In genomic region chr5:154298060-154298459, GRCh38 we compare ENCODE assay signal across 22 cellular contexts.
DNase-seq lines count a peak whose midpoint lies in the region; ATAC-seq and TF ChIP-seq lines count a peak whose summit lies in the region.
"Had no signal": no experiment of that assay in that cellular context is flagged by ENCODE, and none has a peak within 500 bp of the region (broad histone marks: within the 10 kb centered on the region; RNA-seq: fewer than 3 reads in every experiment).

No MANE protein-coding gene starts in this region.

- DNase-seq in NOMO-1 (lab: John Stamatoyannopoulos, UW; ENCODE audit: unreplicated experiment in 2 of 2), result peak; percentile 65 to 85
- DNase-seq in WTC11 (ENCODE audit: low spot score), result no peak
- DNase-seq in naive B cell, result peak; percentile 25
- no peak for DNase-seq in left colon
- DNase-seq in effector CD4-positive, alpha-beta T cell, result no peak
- no peak for DNase-seq in activated naive CD4-positive, alpha-beta T cell treated with anti-CD3 and anti-CD28 coated beads, Interleukin-2, amount 10 ng/mL, durations not matched to agents 7 days and 5 days
- DNase-seq in tibial artery, result no peak
- DNase-seq: activated CD4-positive, alpha-beta T cell treated with anti-CD3 and anti-CD28 coated beads for 36 hours; activated naive CD4-positive, alpha-beta T cell treated with Interleukin-2 at 50 U/mL for 16 hours; aorta; DND-41; GOT3; mesenchymal stem cell; NCI-H1048; NCI-H2081 treated with DMSO at 0.1 percent for 48 hours; NCI-H510A; SHP77; stimulated activated naive CD4-positive, alpha-beta T cell; T-helper 2 cell had no signal

- CTCF ChIA-PET in WTC11 (lab: Charles Lee), result no interaction called here
- CTCF ChIA-PET in activated naive CD4-positive, alpha-beta T cell treated with anti-CD3 and anti-CD28 coated beads, Interleukin-2, amount 10 ng/mL, durations not matched to agents 7 days and 5 days (lab: Charles Lee), result interaction anchor here (1.3 kb wide), 1 partner anchor 10 kb away, joined by 3 read pairs; no protein-coding TSS in a partner anchor

- no peaks in the 10 kb centered on the region for H3K9me3 Mint-ChIP-seq in WTC11
- H3K9me3 Mint-ChIP-seq in naive B cell, result no peaks in the 10 kb centered on the region
- H3K9me3 Mint-ChIP-seq in activated naive CD4-positive, alpha-beta T cell treated with anti-CD3 and anti-CD28 coated beads, Interleukin-2, amount 10 ng/mL, durations not matched to agents 7 days and 5 days, result peaks cover 2% of the 10 kb centered on the region
- H3K9me3 Mint-ChIP-seq: neural progenitor cell had no signal

- peaks cover 9% of the 10 kb centered on the region for H3K4me1 Mint-ChIP-seq in WTC11
- H3K4me1 Mint-ChIP-seq in naive B cell, result peaks cover 11 to 34% (median 22%) of the 10 kb centered on the region in 3 donors
- H3K4me1 Mint-ChIP-seq in activated naive CD4-positive, alpha-beta T cell treated with anti-CD3 and anti-CD28 coated beads, Interleukin-2, amount 10 ng/mL, durations not matched to agents 7 days and 5 days, result peaks cover 4% of the 10 kb centered on the region
- H3K4me1 Mint-ChIP-seq: activated CD4-positive, alpha-beta T cell treated with anti-CD3 and anti-CD28 coated beads for 36 hours had no signal

- H3K27me3 Mint-ChIP-seq in WTC11 (ENCODE audit: low read depth), result no peaks in the 10 kb centered on the region
- H3K27me3 Mint-ChIP-seq in naive B cell, result no peaks in the 10 kb centered on the region
- H3K27me3 Mint-ChIP-seq in activated naive CD4-positive, alpha-beta T cell treated with anti-CD3 and anti-CD28 coated beads, Interleukin-2, amount 10 ng/mL, durations not matched to agents 7 days and 5 days, result no peaks in the 10 kb centered on the region
- H3K27me3 Mint-ChIP-seq: activated CD4-positive, alpha-beta T cell treated with anti-CD3 and anti-CD28 coated beads for 36 hours had no signal

- H3K4me3 Mint-ChIP-seq in WTC11, result no peak overlapping the region
- H3K4me3 Mint-ChIP-seq in naive B cell, result no peak overlapping the region
- no peak overlapping the region for H3K4me3 Mint-ChIP-seq in activated naive CD4-positive, alpha-beta T cell treated with anti-CD3 and anti-CD28 coated beads, Interleukin-2, amount 10 ng/mL, durations not matched to agents 7 days and 5 days
- H3K4me3 Mint-ChIP-seq: activated CD4-positive, alpha-beta T cell treated with anti-CD3 and anti-CD28 coated beads for 36 hours; neural progenitor cell had no signal

- TF ChIP-seq CTCF in C4-2B (conservative IDR thresholded peaks at IDR 0.05), result no peak
- TF ChIP-seq CTCF in WTC11 (IDR thresholded peaks at IDR 0.05), result no peak
- no peak for TF ChIP-seq CTCF in tibial artery (IDR thresholded peaks at IDR 0.05)

- peaks cover 7 to 21% (median 9%) of the 10 kb centered on the region in 3 donors for H3K36me3 ChIP-seq in tibial artery
- H3K36me3 ChIP-seq: neural progenitor cell had no signal

- no peaks in the 10 kb centered on the region for H3K27me3 ChIP-seq in tibial artery
- H3K27me3 ChIP-seq: neural progenitor cell, tibial nerve had no signal

- POLR2A ChIA-PET in WTC11 (lab: Charles Lee), result no interaction called here

- H3K9me3 ChIP-seq in tibial artery, result no peaks in the 10 kb centered on the region
- H3K9me3 ChIP-seq: tibial nerve had no signal

- intact Hi-C loops in left colon (cut with DNase I, micrococcal nuclease) (no loop called here), tibial artery (cut with DNase I; ENCODE audit: low total_unique reads) (no loop called here)

- no peak for ATAC-seq in WTC11
- peak; percentile 90 to 100 for ATAC-seq in naive B cell (ENCODE audit: low read depth in 2 of 2)
- ATAC-seq in left colon, result no peak
- ATAC-seq: activated CD4-positive, alpha-beta T cell treated with anti-CD3 and anti-CD28 coated beads for 36 hours had no signal

- peaks cover 0 to 14% (median 8%) of the 10 kb centered on the region in 4 donors for H3K4me1 ChIP-seq in tibial artery

- H3K4me3 ChIP-seq in tibial artery, result no peak overlapping the region
- H3K4me3 ChIP-seq: neural progenitor cell, tibial nerve had no signal

- H3K27ac ChIP-seq in C4-2B (peak overlapping the region; percentile 88; the same call in 1 of the 2 replicates), tibial artery (no peak overlapping the region)
- H3K27ac ChIP-seq: neural progenitor cell, tibial nerve had no signal

- H3K27ac Mint-ChIP-seq in WTC11 (peak overlapping the region; percentile 59; the same call in 1 of the 2 replicates), naive B cell (peak overlapping the region; percentile 18 to 92 (median 52))
- no peak overlapping the region for H3K27ac Mint-ChIP-seq in activated naive CD4-positive, alpha-beta T cell treated with anti-CD3 and anti-CD28 coated beads, Interleukin-2, amount 10 ng/mL, durations not matched to agents 7 days and 5 days
- H3K27ac Mint-ChIP-seq: activated CD4-positive, alpha-beta T cell treated with anti-CD3 and anti-CD28 coated beads for 36 hours; neural progenitor cell had no signal

- H3K36me3 Mint-ChIP-seq in WTC11, result no peaks in the 10 kb centered on the region
- peaks cover 13 to 22% of the 10 kb centered on the region in 2 donors for H3K36me3 Mint-ChIP-seq in naive B cell
- H3K36me3 Mint-ChIP-seq in activated naive CD4-positive, alpha-beta T cell treated with anti-CD3 and anti-CD28 coated beads, Interleukin-2, amount 10 ng/mL, durations not matched to agents 7 days and 5 days, result peaks cover 30% of the 10 kb centered on the region

TF ChIP-seq in WTC11, 78 proteins besides CTCF, POLR2A, EP300 and RAD21 (continues in another document):
- TF ChIP-seq ERG (CRISPR knock-in tag; IDR thresholded peaks at IDR 0.05) (no peak), RELA (CRISPR knock-in tag; IDR thresholded peaks at IDR 0.05; ENCODE audit: borderline replicate concordance) (no peak), JUN (CRISPR knock-in tag; IDR thresholded peaks at IDR 0.05) (no peak), FOXP4 (CRISPR knock-in tag; IDR thresholded peaks at IDR 0.05) (no peak), ZNF281 (CRISPR knock-in tag; IDR thresholded peaks at IDR 0.05) (no peak), ZNF263 (CRISPR knock-in tag; IDR thresholded peaks at IDR 0.05; ENCODE audit: low read depth) (no peak), ZNF232 (CRISPR knock-in tag; IDR thresholded peaks at IDR 0.05) (no peak), CBFB (CRISPR knock-in tag; IDR thresholded peaks at IDR 0.05; ENCODE audit: low read depth) (no peak), TP53 (CRISPR knock-in tag; IDR thresholded peaks at IDR 0.05) (no peak)

Comparison
In these comparisons a context has a peak if more than half of its experiments do, and no peak if none do; other contexts are left out.
1. DNase-seq: peak in NOMO-1 (2 of 2) and naive B cell (single experiment); none in WTC11 (single experiment), left colon (0 of 2), effector CD4-positive, alpha-beta T cell (single experiment), activated naive CD4-positive, alpha-beta T cell treated with anti-CD3 and anti-CD28 coated beads, Interleukin-2, amount 10 ng/mL, durations not matched to agents 7 days and 5 days (single experiment) and tibial artery (0 of 2).
2. ATAC-seq: peak in naive B cell (2 of 2); none in WTC11 (single experiment) and left colon (single experiment).